ENCODE assay signal across 8 cellular contexts in the genomic region with DNA sequence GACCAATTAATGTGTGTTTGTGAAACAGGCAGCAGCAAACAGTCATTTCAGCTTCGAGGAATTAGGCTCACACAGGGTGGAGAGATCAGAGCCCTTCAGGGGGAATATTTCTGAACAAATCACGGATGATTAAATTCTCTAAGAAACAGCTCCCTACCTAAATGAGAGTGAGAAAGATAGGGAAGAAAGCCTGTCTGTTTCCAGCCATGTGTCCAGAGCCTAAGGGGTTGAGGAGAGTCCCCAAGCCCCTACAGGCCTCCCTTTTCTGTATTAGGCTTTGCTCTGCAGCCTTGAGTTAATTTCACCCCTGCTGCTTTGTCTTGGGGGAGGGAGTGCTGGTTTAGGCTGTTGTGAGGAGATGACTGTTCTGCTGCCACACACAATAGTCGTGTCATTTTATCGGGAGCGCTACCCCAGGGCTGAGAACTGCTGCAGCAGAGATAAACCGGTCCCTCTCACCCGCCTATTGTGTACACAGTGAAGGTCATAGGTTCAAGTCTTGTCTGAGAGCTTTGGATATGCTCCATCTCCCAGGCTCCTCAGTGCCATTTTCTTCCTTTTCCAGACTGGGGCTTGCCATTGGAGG. TPM values are rescaled to one million over a fixed set of nuclear protein-coding genes. Genes with fewer than 3 reads are reported as not detected.
DNase-seq lines count a peak whose midpoint lies in the region; ATAC-seq and TF ChIP-seq lines count a peak whose summit lies in the region.

No MANE protein-coding gene starts in this region.

- H3K27ac ChIP-seq in AG04450 (ENCODE audit: low read depth, low read length) = peak overlapping the region; percentile 59
- H3K27ac ChIP-seq in GM23338 (ENCODE audit: low read depth) = peak overlapping the region; percentile 95
- H3K27ac ChIP-seq in SK-N-SH (ENCODE audit: low read depth in 2 of 2, low read length in 1 of 2) = peak overlapping the region; percentile 66 to 90
- H3K27ac ChIP-seq in cingulate gyrus (ENCODE audit: low read depth, low read length) = peak overlapping the region; percentile 78
- peak overlapping the region; percentile 70 to 83 for H3K27ac ChIP-seq in liver (ENCODE audit: low read depth in 1 of 2, low read length in 2 of 2)

- TF ChIP-seq CTCF in AG04450 (IDR thresholded peaks at IDR 0.05; ENCODE audit: low read depth, low read length) (no peak), GM23338 (conservative IDR thresholded peaks at IDR 0.05; ENCODE audit: low read depth in 2 of 2) (no peak), SK-N-SH (IDR thresholded peaks at IDR 0.05) (no peak), liver (IDR thresholded peaks at IDR 0.05; ENCODE audit: low read depth, low read length, missing input control) (no peak)

- DNase-seq in AG04450 (ENCODE audit: low read depth, low spot score) (no peak), GM23338 (ENCODE audit: low spot score) (peak; percentile 56), SK-N-SH (peak; percentile 49), HK-2 (ENCODE audit: unreplicated experiment) (no peak), glomerular visceral epithelial cell (ENCODE audit: extremely low spot score) (no peak)
- peak; percentile 14 to 25 for DNase-seq in stimulated activated CD4-positive, alpha-beta T cell treated with anti-CD3 and anti-CD28 coated beads, Interleukin-4, amount 100 ng/mL, for 48 hours (ENCODE audit: low read depth in 2 of 2)

- no peaks in the 10 kb centered on the region; the same call in 1 of the 3 replicates for H3K36me3 Mint-ChIP-seq in GM23338 (ENCODE audit: low read depth)

- no peaks in the 10 kb centered on the region for H3K9me3 Mint-ChIP-seq in GM23338

- H3K79me2 ChIP-seq in GM23338 (replicated peaks; ENCODE audit: insufficient read depth) (peaks cover 55% of the 10 kb centered on the region), SK-N-SH (ENCODE audit: insufficient read depth) (peaks cover 56% of the 10 kb centered on the region)

- peak; percentile 49 for ATAC-seq in GM23338

- peak overlapping the region; percentile 64; the same call in 1 of the 2 replicates for H3K9ac ChIP-seq in SK-N-SH
- H3K9ac ChIP-seq in liver (ENCODE audit: low read depth in 1 of 2, low read length in 2 of 2) = peak overlapping the region; percentile 20 to 78

- no peaks in the 10 kb centered on the region for H3K27me3 ChIP-seq in AG04450 (ENCODE audit: control insufficient read depth, insufficient read depth, low read length)
- H3K27me3 ChIP-seq in GM23338 (ENCODE audit: insufficient read depth) = no peaks in the 10 kb centered on the region
- H3K27me3 ChIP-seq in SK-N-SH (ENCODE audit: insufficient read depth) = no peaks in the 10 kb centered on the region
- no peaks in the 10 kb centered on the region for H3K27me3 ChIP-seq in liver (ENCODE audit: control insufficient read depth in 4 of 4, insufficient read depth in 4 of 4, low read length in 3 of 4)

- H3F3A ChIP-seq in GM23338 (replicated peaks; ENCODE audit: low read depth) = peaks cover 9% of the 10 kb centered on the region; the same call in 1 of the 2 replicates
- H3F3A ChIP-seq in SK-N-SH (replicated peaks; ENCODE audit: insufficient read depth) = peaks cover 18% of the 10 kb centered on the region

- no peak for TF ChIP-seq RAD21 in SK-N-SH (IDR thresholded peaks at IDR 0.05; ENCODE audit: low read length)
- TF ChIP-seq RAD21 in liver (IDR thresholded peaks at IDR 0.05) = peak in 1 of 2 donors; percentile 2

- no peak overlapping the region for H2AFZ ChIP-seq in GM23338
- H2AFZ ChIP-seq in SK-N-SH (ENCODE audit: low read depth) = no peak overlapping the region

- CTCF ChIA-PET in AG04450 (lab: Charles Lee) = no interaction called here
- CTCF ChIA-PET in SK-N-SH (lab: Yijun Ruan, JAX) = interaction anchor here (1.3 to 1.4 kb wide), 2 partner anchors 87 to 192 kb away, joined by 3 to 4 read pairs; no protein-coding TSS in a partner anchor

- peak overlapping the region; percentile 92 for H3K27ac Mint-ChIP-seq in GM23338

- H4K20me1 ChIP-seq in GM23338 (replicated peaks; ENCODE audit: insufficient read depth) (peaks cover 40% of the 10 kb centered on the region), SK-N-SH (ENCODE audit: insufficient read depth) (peaks cover 52% of the 10 kb centered on the region)

- H3K27me3 Mint-ChIP-seq in GM23338 (ENCODE audit: insufficient read depth, low read depth, poor library complexity) = peaks cover 2% of the 10 kb centered on the region

- H3K4me3 ChIP-seq in AG04450 (ENCODE audit: low read depth, low read length) = peak overlapping the region; percentile 78
- H3K4me3 ChIP-seq in GM23338 = peak overlapping the region; percentile 84
- peak overlapping the region; percentile 64 to 68 for H3K4me3 ChIP-seq in SK-N-SH (ENCODE audit: low read depth in 2 of 2, low read length in 1 of 2)
- H3K4me3 ChIP-seq in liver (ENCODE audit: low read depth in 1 of 3, low read length in 3 of 3) = peak overlapping the region; percentile 79 to 97 (median 90)

- H3K4me3 Mint-ChIP-seq in GM23338 = peak overlapping the region; percentile 88

- no peak for TF ChIP-seq EP300 in SK-N-SH (IDR thresholded peaks at IDR 0.05; ENCODE audit: borderline replicate concordance in 1 of 2, low read depth in 1 of 2, low read length in 1 of 2)

- H3K4me2 ChIP-seq in GM23338 (peak overlapping the region; percentile 91), SK-N-SH (peak overlapping the region; percentile 87)

- WGBS in SK-N-SH (ENCODE audit: low lambda C conversion rate) = 17% methylated on average over 7 of the region's 7 CpGs
- 5% methylated on average over 7 of the region's 7 CpGs for WGBS in liver

- H3K36me3 ChIP-seq in GM23338 (ENCODE audit: insufficient read depth) (no peaks in the 10 kb centered on the region), SK-N-SH (replicated peaks in 1 of 2; ENCODE audit: control insufficient read depth in 1 of 2, insufficient read depth in 2 of 2, low read length in 1 of 2) (peaks cover 3 to 13% of the 10 kb centered on the region in 2 experiments), liver (ENCODE audit: control insufficient read depth in 4 of 4, insufficient read depth in 3 of 4, low read depth in 1 of 4, low read length in 3 of 4) (no peaks in the 10 kb centered on the region)

- POLR2A ChIA-PET in AG04450 (lab: Yijun Ruan, JAX) = interaction anchor here (1.1 kb wide), 1 partner anchor 16 kb away, joined by 6 read pairs; no protein-coding TSS in a partner anchor
- POLR2A ChIA-PET in SK-N-SH (lab: Yijun Ruan, JAX) = interaction anchor here (0.6 to 1.0 kb wide), 3 partner anchors 40 to 93 kb away, joined by 3 read pairs; no protein-coding TSS in a partner anchor

- peaks cover 49% of the 10 kb centered on the region for H3K4me1 Mint-ChIP-seq in GM23338

- peaks cover 50% of the 10 kb centered on the region for H3K4me1 ChIP-seq in GM23338 (ENCODE audit: insufficient read depth)
- H3K4me1 ChIP-seq in SK-N-SH (ENCODE audit: control insufficient read depth in 1 of 2, insufficient read depth in 2 of 2, low read depth in 1 of 2, low read length in 1 of 2) = peaks cover 18 to 20% of the 10 kb centered on the region in 2 experiments; a peak in 3 of 4 replicates
- peaks cover 7 to 45% (median 24%) of the 10 kb centered on the region in 4 donors for H3K4me1 ChIP-seq in liver (ENCODE audit: control insufficient read depth in 4 of 4, insufficient read depth in 4 of 4, low read length in 3 of 4)

- H3K9me2 ChIP-seq in GM23338 (ENCODE audit: insufficient read depth) = no peaks in the 10 kb centered on the region
- H3K9me2 ChIP-seq in SK-N-SH = no peaks in the 10 kb centered on the region

- H3K9me3 ChIP-seq in AG04450 (ENCODE audit: control insufficient read depth, insufficient read depth, low read length) (no peaks in the 10 kb centered on the region), SK-N-SH (no peaks in the 10 kb centered on the region), liver (ENCODE audit: control insufficient read depth in 4 of 4, low read length in 3 of 4) (no peaks in the 10 kb centered on the region)

TF ChIP-seq in GM23338, 12 proteins besides CTCF, POLR2A, EP300 and RAD21 (continues in another document):
- TF ChIP-seq ETS1 (IDR thresholded peaks at IDR 0.05) = no peak

TF ChIP-seq in SK-N-SH, 30 proteins besides CTCF, POLR2A, EP300 and RAD21:
- TF ChIP-seq YY1 (IDR thresholded peaks at IDR 0.05; ENCODE audit: low read depth) (no peak), MXI1 (IDR thresholded peaks at IDR 0.05; ENCODE audit: low read depth, low read length) (peak; percentile 16; the same call in 1 of the 2 replicates)

TF ChIP-seq in liver, 16 proteins besides CTCF, POLR2A, EP300 and RAD21 (continues in another document):
- no peak for TF ChIP-seq GABPA (IDR thresholded peaks at IDR 0.05 in 1 of 2, conservative IDR thresholded peaks at IDR 0.05 in 1 of 2)
- TF ChIP-seq ZBTB33 (IDR thresholded peaks at IDR 0.05) = no peak
- TF ChIP-seq ATF3 (IDR thresholded peaks at IDR 0.05) = peak; percentile 36
- TF ChIP-seq JUND (IDR thresholded peaks at IDR 0.05) = peak in 1 of 2 donors; percentile 50
- TF ChIP-seq NR2F2 (IDR thresholded peaks at IDR 0.05) = peak; percentile 33
- TF ChIP-seq FOXA1 (IDR thresholded peaks at IDR 0.05) = peak; percentile 15
- TF ChIP-seq TAF1 (conservative IDR thresholded peaks at IDR 0.05) = peak; percentile 58
- no peak for TF ChIP-seq HNF4G (IDR thresholded peaks at IDR 0.05)
- no peak for TF ChIP-seq FOXA2 (IDR thresholded peaks at IDR 0.05)

RNA-seq across cellular contexts. Expression of gene ZNF609, which starts 1.3 kb away (rescaled TPM):
- polyA plus RNA-seq in AG04450 (2011; rRNA removed) = 28.9 and 31.1 TPM in 2 replicates
- polyA minus RNA-seq in AG04450 (2011; rRNA and poly(A)+ RNA removed) = 52.4 and 78.9 TPM in 2 replicates
- total RNA-seq in GM23338 (2014; rRNA removed; shearing (Covaris generic)) = 34.2 and 40.2 TPM in 2 replicates
- 26.4 and 29.6 TPM in 2 replicates for polyA plus RNA-seq in GM23338 (2016; fragmentation: Nextera tagmentation; extraction: Ambion mirVana)
- polyA plus RNA-seq in SK-N-SH (2012; rRNA removed) = 10.3 and 12.6 TPM in 2 replicates
- polyA plus RNA-seq in SK-N-SH (2012; cell fraction: cytosol; rRNA removed) = 9.7 and 10.8 TPM in 2 replicates
- 14.9 and 19.1 TPM in 2 replicates for polyA plus RNA-seq in SK-N-SH (2012; cell fraction: nucleus; rRNA removed)
- total RNA-seq in liver = 10 to 100 TPM in 1 of 2 donors, 1 to 10 TPM in 1; 7.1 to 18.1 TPM
- 1 to 10 TPM; 4.6 to 8.9 TPM for polyA plus RNA-seq in liver

Comparison
In these comparisons a context has a peak if more than half of its experiments do, and no peak if none do; other contexts are left out.
1. DNase-seq: peak in GM23338 (single experiment), SK-N-SH (single experiment) and stimulated activated CD4-positive, alpha-beta T cell treated with anti-CD3 and anti-CD28 coated beads, Interleukin-4, amount 100 ng/mL, for 48 hours (2 of 2); none in AG04450 (single experiment), HK-2 (single experiment) and glomerular visceral epithelial cell (single experiment).
2. Peak in every context shown above with its lines, with median percentiles within 50 percentile points of each other: H3K27ac ChIP-seq and H3K4me3 ChIP-seq.